24 cellular contexts compared by ENCODE assay signal in the genomic region with DNA sequence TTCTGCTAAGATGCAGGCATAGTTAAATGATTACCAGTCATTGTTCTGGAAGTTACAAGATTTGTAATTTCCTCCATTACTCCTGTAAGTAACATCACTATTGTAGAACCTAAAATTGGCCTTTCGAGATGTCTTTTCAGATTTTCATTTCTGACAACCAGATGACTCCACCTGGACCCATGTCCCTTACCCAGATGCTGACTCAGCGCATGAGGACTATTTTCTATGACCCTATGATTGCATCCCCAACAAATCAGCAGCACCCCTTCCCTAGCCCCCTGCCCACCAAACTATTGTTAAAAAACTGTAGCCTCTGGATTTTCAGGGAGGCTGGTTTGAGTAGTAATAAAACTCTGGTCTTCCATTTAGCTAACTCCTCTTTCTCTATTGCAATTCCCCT.
"Had no signal": no experiment of that assay in that cellular context is flagged by ENCODE, and none has a peak within 500 bp of the region (broad histone marks: within the 10 kb centered on the region; RNA-seq: fewer than 3 reads in every experiment).

No MANE protein-coding gene starts in this region.

- H3K4me3 ChIP-seq: esophagus squamous epithelium, heart right ventricle, skin epidermis, uterus had no signal

- H3K9me3 ChIP-seq: esophagus squamous epithelium, uterus had no signal

- H3K27me3 Mint-ChIP-seq: brain, progenitor cell of endocrine pancreas, type B pancreatic cell had no signal

- H3K4me3 Mint-ChIP-seq: activated CD4-positive, alpha-beta memory T cell treated with anti-CD3 and anti-CD28 coated beads for 36 hours; activated CD4-positive, alpha-beta T cell treated with anti-CD3 and anti-CD28 coated beads, Interleukin-2, amount 10 ng/mL, durations not matched to agents 24 days and 14 days; brain; memory B cell; natural killer cell; stimulated activated naive CD8-positive, alpha-beta T cell treated with anti-CD3 and anti-CD28 coated beads, Interleukin-15, amount 100 ng/mL, for 72 hours; type B pancreatic cell had no signal

- ATAC-seq: activated naive CD4-positive, alpha-beta T cell treated with anti-CD3 and anti-CD28 coated beads, Interleukin-2, amount 50 U/mL, for 72 hours; heart right ventricle; natural killer cell; sciatic nerve; stimulated activated naive CD8-positive, alpha-beta T cell treated with anti-CD3 and anti-CD28 coated beads, Interleukin-15, amount 100 ng/mL, for 72 hours had no signal

- H3K9me3 Mint-ChIP-seq: activated CD4-positive, alpha-beta memory T cell treated with anti-CD3 and anti-CD28 coated beads for 36 hours; activated CD4-positive, alpha-beta T cell treated with anti-CD3 and anti-CD28 coated beads, Interleukin-2, amount 10 ng/mL, durations not matched to agents 24 days and 14 days; natural killer cell; type B pancreatic cell had no signal

- H3K36me3 Mint-ChIP-seq: activated CD4-positive, alpha-beta memory T cell treated with anti-CD3 and anti-CD28 coated beads for 36 hours; activated naive CD4-positive, alpha-beta T cell treated with anti-CD3 and anti-CD28 coated beads, Interleukin-2, amount 50 U/mL, for 72 hours; natural killer cell; type B pancreatic cell had no signal

- H3K27me3 ChIP-seq: esophagus squamous epithelium, heart right ventricle, uterus had no signal

- DNase-seq: activated CD4-positive, alpha-beta memory T cell treated with anti-CD3 and anti-CD28 coated beads for 36 hours; activated CD4-positive, alpha-beta T cell treated with anti-CD3 and anti-CD28 coated beads, Interleukin-2, amount 10 ng/mL, durations not matched to agents 24 days and 14 days; activated CD4-positive, CD25-positive, alpha-beta regulatory T cell treated with anti-CD3 and anti-CD28 coated beads, Interleukin-2, amount 50 U/mL, for 72 hours; activated naive CD4-positive, alpha-beta T cell; activated T-cell treated with anti-CD3 and anti-CD28 coated beads, Interleukin-2, amount 50 U/mL, for 48 hours; aorta; esophagus squamous epithelium; foreskin melanocyte; heart right ventricle; natural killer cell; stimulated activated CD4-positive, alpha-beta T cell treated with anti-CD3 and anti-CD28 coated beads, Interleukin-12 subunit alpha, Interleukin-12 subunit beta, amount 100 ng/mL, for 4 hours; stimulated activated CD4-positive, alpha-beta T cell treated with anti-CD3 and anti-CD28 coated beads, Interleukin-4, amount 100 ng/mL, for 1 hour; stimulated activated naive CD8-positive, alpha-beta T cell treated with anti-CD3 and anti-CD28 coated beads, Interleukin-15, amount 100 ng/mL, for 72 hours; substantia nigra; T-helper 2 cell; uterus had no signal

- H3K36me3 ChIP-seq: esophagus squamous epithelium, heart right ventricle, uterus had no signal

- H3K27ac Mint-ChIP-seq: activated CD4-positive, alpha-beta memory T cell treated with anti-CD3 and anti-CD28 coated beads for 36 hours; activated CD4-positive, alpha-beta T cell treated with anti-CD3 and anti-CD28 coated beads, Interleukin-2, amount 10 ng/mL, durations not matched to agents 24 days and 14 days; activated naive CD4-positive, alpha-beta T cell treated with anti-CD3 and anti-CD28 coated beads, Interleukin-2, amount 50 U/mL, for 72 hours; activated T-helper 2 cell treated with anti-CD3 and anti-CD28 coated beads, Interferon-gamma antibody, Interleukin-2, Interleukin-4, amounts not matched to agents 10 μg/mL and 5 μg/mL and 100 μg/mL, durations not matched to agents 14 hours and 24 hours and 36 hours; memory B cell; natural killer cell; progenitor cell of endocrine pancreas; stimulated activated naive CD8-positive, alpha-beta T cell treated with anti-CD3 and anti-CD28 coated beads, Interleukin-15, amount 100 ng/mL, for 72 hours; type B pancreatic cell had no signal
